8 cellular contexts compared by ENCODE assay signal in genomic region chr6:79233611-79234149, GRCh38. TPM values are rescaled to one million over a fixed set of nuclear protein-coding genes. Genes with fewer than 3 reads are reported as not detected.
DNase-seq lines count a peak whose midpoint lies in the region; ATAC-seq and TF ChIP-seq lines count a peak whose summit lies in the region.

No MANE protein-coding gene starts in this region.

- peaks cover 4% of the 10 kb centered on the region for H3K36me3 Mint-ChIP-seq in activated T-helper 2 cell treated with anti-CD3 and anti-CD28 coated beads, Interferon-gamma antibody, Interleukin-2, Interleukin-4, amounts not matched to agents 10 μg/mL and 5 μg/mL and 100 μg/mL, durations not matched to agents 14 hours and 24 hours and 36 hours (ENCODE audit: low read depth)
- peaks cover 16% of the 10 kb centered on the region for H3K36me3 Mint-ChIP-seq in nephron (ENCODE audit: low read depth)

- no peaks in the 10 kb centered on the region for H3K9me3 Mint-ChIP-seq in activated T-helper 2 cell treated with anti-CD3 and anti-CD28 coated beads, Interferon-gamma antibody, Interleukin-2, Interleukin-4, amounts not matched to agents 10 μg/mL and 5 μg/mL and 100 μg/mL, durations not matched to agents 14 hours and 24 hours and 36 hours
- H3K9me3 Mint-ChIP-seq in nephron: no peaks in the 10 kb centered on the region

- peaks cover 13% of the 10 kb centered on the region; the same call in 1 of the 2 replicates for H3K36me3 ChIP-seq in KOPT-K1 (ENCODE audit: insufficient read depth, low read length)

- intact Hi-C loops in activated T-helper 2 cell treated with anti-CD3 and anti-CD28 coated beads, Interferon-gamma antibody, Interleukin-2, Interleukin-4, amounts not matched to agents 10 μg/mL and 5 μg/mL and 100 μg/mL, durations not matched to agents 14 hours and 24 hours and 36 hours (cut with micrococcal nuclease): loop anchor here (1.0 to 10.0 kb wide), 7 partner anchors 102 to 871 kb away; partner anchors contain the start of genes BCKDHB, IRAK1BP1, LCA5 and PHIP

- TF ChIP-seq CTCF in fibroblast of pulmonary artery (IDR thresholded peaks at IDR 0.05; ENCODE audit: low read length, missing control alignments) (peak; percentile 30), nephron (IDR thresholded peaks at IDR 0.05; ENCODE audit: unreplicated experiment in 3 of 3) (peak; percentile 36 to 48 (median 38))

- peak; percentile 78 for ATAC-seq in GM21825 (IDR thresholded peaks at IDR 0.05; ENCODE audit: unreplicated experiment)
- peak; percentile 77 for ATAC-seq in stimulated activated naive CD8-positive, alpha-beta T cell treated with anti-CD3 and anti-CD28 coated beads, Interleukin-15, Interleukin-2, amounts not matched to agents 100 U/mL and 50 U/mL, for 24 hours

- H3K27ac Mint-ChIP-seq in activated T-helper 2 cell treated with anti-CD3 and anti-CD28 coated beads, Interferon-gamma antibody, Interleukin-2, Interleukin-4, amounts not matched to agents 10 μg/mL and 5 μg/mL and 100 μg/mL, durations not matched to agents 14 hours and 24 hours and 36 hours: peak overlapping the region; percentile 96
- H3K27ac Mint-ChIP-seq in nephron: peak overlapping the region; percentile 87 to 96 (median 95)

- H3K4me3 Mint-ChIP-seq in activated T-helper 2 cell treated with anti-CD3 and anti-CD28 coated beads, Interferon-gamma antibody, Interleukin-2, Interleukin-4, amounts not matched to agents 10 μg/mL and 5 μg/mL and 100 μg/mL, durations not matched to agents 14 hours and 24 hours and 36 hours (ENCODE audit: low read depth): peak overlapping the region; percentile 99
- peak overlapping the region; percentile 89 to 95 (median 94) for H3K4me3 Mint-ChIP-seq in nephron

- no peaks in the 10 kb centered on the region for H3K9me3 ChIP-seq in KOPT-K1 (ENCODE audit: insufficient read depth, low read length, poor library complexity, severe bottlenecking)

- peaks cover 22% of the 10 kb centered on the region for H3K4me1 Mint-ChIP-seq in activated T-helper 2 cell treated with anti-CD3 and anti-CD28 coated beads, Interferon-gamma antibody, Interleukin-2, Interleukin-4, amounts not matched to agents 10 μg/mL and 5 μg/mL and 100 μg/mL, durations not matched to agents 14 hours and 24 hours and 36 hours (ENCODE audit: low read depth)
- peaks cover 7% of the 10 kb centered on the region for H3K4me1 Mint-ChIP-seq in nephron

- peak; percentile 89 for DNase-seq in EH (ENCODE audit: low read depth)
- peak; percentile 89 for DNase-seq in RKO (ENCODE audit: low spot score)
- peak; percentile 73 for DNase-seq in activated T-helper 2 cell treated with anti-CD3 and anti-CD28 coated beads, Interferon-gamma antibody, Interleukin-2, Interleukin-4, amounts not matched to agents 10 μg/mL and 5 μg/mL and 100 μg/mL, durations not matched to agents 14 hours and 24 hours and 36 hours (ENCODE audit: low spot score)
- DNase-seq in fibroblast of pulmonary artery (ENCODE audit: low read depth): peak; percentile 92
- DNase-seq in stimulated activated naive CD8-positive, alpha-beta T cell treated with anti-CD3 and anti-CD28 coated beads, Interleukin-15, Interleukin-2, amounts not matched to agents 100 U/mL and 50 U/mL, for 24 hours: peak; percentile 78

- no peaks in the 10 kb centered on the region for H3K27me3 Mint-ChIP-seq in activated T-helper 2 cell treated with anti-CD3 and anti-CD28 coated beads, Interferon-gamma antibody, Interleukin-2, Interleukin-4, amounts not matched to agents 10 μg/mL and 5 μg/mL and 100 μg/mL, durations not matched to agents 14 hours and 24 hours and 36 hours (ENCODE audit: low read depth)
- H3K27me3 Mint-ChIP-seq in nephron (ENCODE audit: low read depth): no peaks in the 10 kb centered on the region

- H3K4me3 ChIP-seq in fibroblast of pulmonary artery (replicated peaks; ENCODE audit: low read depth, low read length): peak overlapping the region; percentile 82

- H3K27ac ChIP-seq in KOPT-K1 (ENCODE audit: low read depth, low read length, poor library complexity, severe bottlenecking): peak overlapping the region; percentile 86

RNA-seq across cellular contexts. Expression of gene HMGN3, which starts 0.8 kb away (rescaled TPM):
- total RNA-seq in activated T-helper 2 cell treated with anti-CD3 and anti-CD28 coated beads, Interferon-gamma antibody, Interleukin-2, Interleukin-4, amounts not matched to agents 10 μg/mL and 5 μg/mL and 100 μg/mL, durations not matched to agents 14 hours and 24 hours and 36 hours: 66.3 and 68.7 TPM in 2 replicates

Comparison
In these comparisons a context has a peak if more than half of its experiments do, and no peak if none do; other contexts are left out.
1. Peak in every context shown above with its lines: DNase-seq, ATAC-seq, H3K4me3 ChIP-seq and H3K27ac ChIP-seq.